Comparison of ENCODE assay signal across 14 cellular contexts in the genomic region with DNA sequence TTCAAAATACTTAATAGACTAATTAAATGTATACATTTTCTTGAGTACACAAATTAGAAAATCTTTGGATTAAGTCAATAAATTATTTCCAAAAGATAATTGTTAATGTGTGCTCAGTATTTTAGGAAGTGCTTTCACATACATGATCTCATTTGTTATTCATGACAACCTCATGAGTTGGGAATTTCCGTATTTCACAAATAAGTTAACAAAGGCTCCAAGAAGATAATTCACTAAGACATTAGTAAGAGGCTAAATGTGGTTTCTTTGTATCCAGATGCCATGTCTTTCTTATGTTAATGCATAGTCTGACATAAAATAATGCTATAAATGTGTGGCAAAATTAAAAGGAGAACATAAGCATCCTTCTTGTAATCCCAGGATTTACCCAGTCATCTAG.
"Had no signal": no experiment of that assay in that cellular context is flagged by ENCODE, and none has a peak within 500 bp of the region (broad histone marks: within the 10 kb centered on the region; RNA-seq: fewer than 3 reads in every experiment).

No MANE protein-coding gene starts in this region.

- H3K9me3 ChIP-seq: breast epithelium, heart left ventricle, thyroid gland had no signal

- H3K36me3 ChIP-seq: breast epithelium, heart left ventricle, thyroid gland had no signal

- DNase-seq: activated CD4-positive, alpha-beta T cell treated with anti-CD3 and anti-CD28 coated beads, Interleukin-2, amount 50 U/mL, for 1 hour; activated CD8-positive, alpha-beta memory T cell treated with anti-CD3 and anti-CD28 coated beads for 24 hours; activated naive CD4-positive, alpha-beta T cell; activated naive CD8-positive, alpha-beta T cell treated with anti-CD3 and anti-CD28 coated beads, Interleukin-2, amount 10 ng/mL, durations not matched to agents 7 days and 5 days; erythroblast; heart left ventricle; immature natural killer cell; left colon; naive thymus-derived CD8-positive, alpha-beta T cell; retina; thyroid gland had no signal

- H3K4me3 ChIP-seq: breast epithelium, heart left ventricle, thyroid gland had no signal

- H3K4me1 ChIP-seq: breast epithelium, thyroid gland had no signal

- H3K27me3 ChIP-seq: breast epithelium, heart left ventricle, thyroid gland had no signal

- ATAC-seq: activated CD4-positive, CD25-positive, alpha-beta regulatory T cell treated with anti-CD3 and anti-CD28 coated beads, Interleukin-2, amount 50 U/mL, for 24 hours; heart left ventricle; left colon; naive thymus-derived CD8-positive, alpha-beta T cell; stimulated activated memory B cell treated with anti-CD40 and anti-IgM and Interleukin-4, amounts not matched to agents 10 μg/mL and 1 μg/mL and 100 μg/mL, for 72 hours had no signal

- H3K27ac ChIP-seq: breast epithelium, heart left ventricle, thyroid gland had no signal
